1 cellular context compared by ENCODE assay signal in the genomic region with DNA sequence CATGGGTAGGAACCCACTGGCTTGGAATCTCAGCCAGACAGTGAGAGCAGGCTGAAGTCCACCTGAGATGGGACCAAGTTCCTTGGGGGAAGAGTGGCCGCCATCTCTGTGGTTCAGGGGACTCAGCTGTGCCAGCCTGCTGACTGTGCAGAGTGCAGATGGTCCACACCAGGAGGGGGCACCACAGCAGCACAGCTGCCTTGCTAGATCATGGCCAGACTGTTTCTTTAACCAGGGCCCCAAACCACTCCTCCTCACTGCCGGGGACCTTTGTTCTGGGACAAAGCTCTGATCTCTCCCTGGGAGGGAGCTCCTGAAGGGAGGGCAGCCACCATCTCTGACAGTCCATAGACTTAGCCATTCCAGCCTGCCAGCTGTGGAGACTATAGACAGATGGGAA.
TF ChIP-seq lines count a peak whose summit lies in the region.

No MANE protein-coding gene starts in this region.

TF ChIP-seq in Ishikawa, 13 proteins besides CTCF, POLR2A, EP300 and RAD21 (continued from another document):
- TF ChIP-seq, protein P1, sequence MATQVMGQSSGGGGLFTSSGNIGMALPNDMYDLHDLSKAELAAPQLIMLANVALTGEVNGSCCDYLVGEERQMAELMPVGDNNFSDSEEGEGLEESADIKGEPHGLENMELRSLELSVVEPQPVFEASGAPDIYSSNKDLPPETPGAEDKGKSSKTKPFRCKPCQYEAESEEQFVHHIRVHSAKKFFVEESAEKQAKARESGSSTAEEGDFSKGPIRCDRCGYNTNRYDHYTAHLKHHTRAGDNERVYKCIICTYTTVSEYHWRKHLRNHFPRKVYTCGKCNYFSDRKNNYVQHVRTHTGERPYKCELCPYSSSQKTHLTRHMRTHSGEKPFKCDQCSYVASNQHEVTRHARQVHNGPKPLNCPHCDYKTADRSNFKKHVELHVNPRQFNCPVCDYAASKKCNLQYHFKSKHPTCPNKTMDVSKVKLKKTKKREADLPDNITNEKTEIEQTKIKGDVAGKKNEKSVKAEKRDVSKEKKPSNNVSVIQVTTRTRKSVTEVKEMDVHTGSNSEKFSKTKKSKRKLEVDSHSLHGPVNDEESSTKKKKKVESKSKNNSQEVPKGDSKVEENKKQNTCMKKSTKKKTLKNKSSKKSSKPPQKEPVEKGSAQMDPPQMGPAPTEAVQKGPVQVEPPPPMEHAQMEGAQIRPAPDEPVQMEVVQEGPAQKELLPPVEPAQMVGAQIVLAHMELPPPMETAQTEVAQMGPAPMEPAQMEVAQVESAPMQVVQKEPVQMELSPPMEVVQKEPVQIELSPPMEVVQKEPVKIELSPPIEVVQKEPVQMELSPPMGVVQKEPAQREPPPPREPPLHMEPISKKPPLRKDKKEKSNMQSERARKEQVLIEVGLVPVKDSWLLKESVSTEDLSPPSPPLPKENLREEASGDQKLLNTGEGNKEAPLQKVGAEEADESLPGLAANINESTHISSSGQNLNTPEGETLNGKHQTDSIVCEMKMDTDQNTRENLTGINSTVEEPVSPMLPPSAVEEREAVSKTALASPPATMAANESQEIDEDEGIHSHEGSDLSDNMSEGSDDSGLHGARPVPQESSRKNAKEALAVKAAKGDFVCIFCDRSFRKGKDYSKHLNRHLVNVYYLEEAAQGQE (IDR thresholded peaks at IDR 0.05; ENCODE audit: low read depth), result no peak
- TF ChIP-seq NFIC (IDR thresholded peaks at IDR 0.05), result no peak
- TF ChIP-seq ZBTB7A (IDR thresholded peaks at IDR 0.05; ENCODE audit: low read depth), result no peak
- no peak for TF ChIP-seq FOXM1 (IDR thresholded peaks at IDR 0.05; ENCODE audit: borderline replicate concordance, low read depth)
- no peak for TF ChIP-seq EGR1 (IDR thresholded peaks at IDR 0.05)
- TF ChIP-seq, protein P2, sequence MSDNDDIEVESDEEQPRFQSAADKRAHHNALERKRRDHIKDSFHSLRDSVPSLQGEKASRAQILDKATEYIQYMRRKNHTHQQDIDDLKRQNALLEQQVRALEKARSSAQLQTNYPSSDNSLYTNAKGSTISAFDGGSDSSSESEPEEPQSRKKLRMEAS (IDR thresholded peaks at IDR 0.05), result no peak
- TF ChIP-seq TEAD4 (IDR thresholded peaks at IDR 0.05), result no peak
- TF ChIP-seq TCF12 (IDR thresholded peaks at IDR 0.05; ENCODE audit: low read depth), result no peak
- TF ChIP-seq YY1 (IDR thresholded peaks at IDR 0.05; ENCODE audit: low read depth), result no peak
TF ChIP-seq in Ishikawa: peak in this region for 0.
